1 cellular context compared by ENCODE assay signal in the genomic region with DNA sequence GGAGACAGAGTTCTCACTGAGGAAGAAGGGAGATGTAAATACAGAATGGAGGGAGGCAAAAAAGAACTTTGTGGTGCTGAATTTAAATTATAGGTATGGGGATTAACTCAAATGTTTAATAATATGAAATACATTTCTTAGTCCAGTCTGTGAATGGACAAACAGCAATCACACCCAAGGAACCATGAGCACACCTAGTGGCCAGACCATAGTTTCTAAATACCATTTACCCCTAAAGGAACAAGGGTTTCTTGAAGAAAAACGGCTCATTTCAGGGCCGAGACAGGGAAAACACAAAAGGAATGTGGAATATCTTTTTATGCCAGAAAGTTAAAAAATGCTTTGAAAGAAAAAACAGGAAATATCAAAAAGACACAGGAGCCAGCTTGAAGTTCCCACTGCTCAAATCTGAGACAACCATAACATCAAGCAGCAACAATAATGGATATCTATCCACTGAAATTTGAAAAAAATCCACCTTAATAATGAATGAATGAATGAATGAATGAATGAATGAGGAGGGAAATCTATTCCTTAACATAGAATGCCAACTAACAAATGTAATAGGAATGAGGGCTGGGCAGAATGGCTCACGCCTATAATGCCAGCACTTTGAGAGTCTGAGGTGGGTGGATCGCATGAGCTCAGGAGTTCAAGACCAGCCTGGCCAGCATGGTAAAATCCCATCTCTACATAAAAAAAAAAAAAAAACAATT.
A peak's percentile ranks its signal among the peaks of the same experiment; 100 is the strongest.
TF ChIP-seq lines count a peak whose summit lies in the region.

No MANE protein-coding gene starts in this region.

TF ChIP-seq in K562, 482 proteins besides CTCF, POLR2A, EP300 and RAD21:
- no peak for TF ChIP-seq HDAC8 (tag; IDR thresholded peaks at IDR 0.05)
- TF ChIP-seq CBX3 (IDR thresholded peaks at IDR 0.05; ENCODE audit: borderline replicate concordance in 1 of 2, low read length in 2 of 2), result no peak
- no peak for TF ChIP-seq ZNF197 (CRISPR knock-in tag; IDR thresholded peaks at IDR 0.05; ENCODE audit: low read depth)
- TF ChIP-seq NCOA6 (IDR thresholded peaks at IDR 0.05), result no peak
- TF ChIP-seq ZNF24 (IDR thresholded peaks at IDR 0.05), result peak; percentile 91
